In the genomic region with DNA sequence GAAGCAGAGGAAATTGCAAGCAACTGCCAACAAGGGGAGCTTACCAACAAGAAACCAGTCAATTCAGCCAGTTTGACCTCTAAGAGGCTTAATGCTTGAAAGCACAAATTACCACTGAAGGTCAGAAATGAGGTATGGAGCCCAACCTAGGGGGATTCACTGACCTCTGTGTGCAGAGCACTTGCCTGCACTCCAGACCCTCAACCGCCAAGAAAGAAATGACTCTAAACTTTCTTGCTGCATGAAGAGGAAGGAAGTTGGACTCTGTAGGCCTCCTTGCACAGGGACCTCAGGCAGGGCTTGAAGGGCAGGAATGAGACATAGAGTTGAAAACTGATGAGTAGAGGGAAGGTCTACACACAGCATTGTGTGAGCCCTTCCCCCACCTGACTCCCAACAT, we compare ENCODE assay signal across 10 cellular contexts. TPM values are rescaled to one million over a fixed set of nuclear protein-coding genes. Genes with fewer than 3 reads are reported as not detected.
DNase-seq lines count a peak whose midpoint lies in the region; ATAC-seq and TF ChIP-seq lines count a peak whose summit lies in the region.
"Had no signal": no experiment of that assay in that cellular context is flagged by ENCODE, and none has a peak within 500 bp of the region (broad histone marks: within the 10 kb centered on the region; RNA-seq: fewer than 3 reads in every experiment).

No MANE protein-coding gene starts in this region.

- no peaks in the 10 kb centered on the region for H3K36me3 Mint-ChIP-seq in activated CD8-positive, alpha-beta T cell treated with anti-CD3 and anti-CD28 coated beads for 36 hours (ENCODE audit: low read depth)
- H3K36me3 Mint-ChIP-seq in activated T-helper 17 cell treated with anti-CD3 and anti-CD28 coated beads, Interleukin-2, amount 50 U/mL, for 72 hours (ENCODE audit: low read depth), result no peaks in the 10 kb centered on the region

- no peak overlapping the region for H3K4me3 Mint-ChIP-seq in activated CD8-positive, alpha-beta T cell treated with anti-CD3 and anti-CD28 coated beads for 36 hours
- no peak overlapping the region for H3K4me3 Mint-ChIP-seq in activated T-helper 17 cell treated with anti-CD3 and anti-CD28 coated beads, Interleukin-2, amount 50 U/mL, for 72 hours

- in situ Hi-C loops in GM13976 (cut with MboI; ENCODE audit: low sequenced_read_pairs, unreplicated experiment), result no loop called here

- intact Hi-C loops in activated CD8-positive, alpha-beta T cell treated with anti-CD3 and anti-CD28 coated beads for 36 hours (cut with micrococcal nuclease), result no loop called here

- peak; percentile 68 for ATAC-seq in GM19467 (IDR thresholded peaks at IDR 0.05; ENCODE audit: unreplicated experiment)
- peak; percentile 74 for ATAC-seq in HG03175 (IDR thresholded peaks at IDR 0.05; ENCODE audit: unreplicated experiment)
- ATAC-seq in activated CD8-positive, alpha-beta T cell treated with anti-CD3 and anti-CD28 coated beads for 36 hours, result peak; percentile 30
- ATAC-seq in omental fat pad (ENCODE audit: low FRiP score), result no peak
- no peak for ATAC-seq in activated T-helper 17 cell treated with anti-CD3 and anti-CD28 coated beads, Interleukin-2, amount 50 U/mL, for 72 hours (replicated peaks)

- peaks cover 2% of the 10 kb centered on the region for H3K4me1 Mint-ChIP-seq in activated CD8-positive, alpha-beta T cell treated with anti-CD3 and anti-CD28 coated beads for 36 hours (ENCODE audit: low read depth)
- no peaks in the 10 kb centered on the region for H3K4me1 Mint-ChIP-seq in activated T-helper 17 cell treated with anti-CD3 and anti-CD28 coated beads, Interleukin-2, amount 50 U/mL, for 72 hours

- CTCF ChIA-PET in activated CD8-positive, alpha-beta T cell treated with anti-CD3 and anti-CD28 coated beads for 36 hours (lab: Charles Lee), result interaction anchor here (1.0 to 1.1 kb wide), 2 partner anchors 24 to 30 kb away, joined by 3 to 4 read pairs; no protein-coding TSS in a partner anchor

- H3K27me3 Mint-ChIP-seq in activated CD8-positive, alpha-beta T cell treated with anti-CD3 and anti-CD28 coated beads for 36 hours, result no peaks in the 10 kb centered on the region
- H3K27me3 Mint-ChIP-seq in activated T-helper 17 cell treated with anti-CD3 and anti-CD28 coated beads, Interleukin-2, amount 50 U/mL, for 72 hours, result no peaks in the 10 kb centered on the region

- POLR2A ChIA-PET in activated CD8-positive, alpha-beta T cell treated with anti-CD3 and anti-CD28 coated beads for 36 hours (lab: Charles Lee), result interaction anchor here (0.6 to 2.3 kb wide), 3 partner anchors 13 to 1076 kb away, joined by 3 to 6 read pairs (median 4); a partner anchor contains a TSS

- no peaks in the 10 kb centered on the region for H3K9me3 Mint-ChIP-seq in activated CD8-positive, alpha-beta T cell treated with anti-CD3 and anti-CD28 coated beads for 36 hours
- H3K9me3 Mint-ChIP-seq in activated T-helper 17 cell treated with anti-CD3 and anti-CD28 coated beads, Interleukin-2, amount 50 U/mL, for 72 hours, result no peaks in the 10 kb centered on the region

- H3K27ac Mint-ChIP-seq in activated CD8-positive, alpha-beta T cell treated with anti-CD3 and anti-CD28 coated beads for 36 hours, result no peak overlapping the region
- H3K27ac Mint-ChIP-seq in activated T-helper 17 cell treated with anti-CD3 and anti-CD28 coated beads, Interleukin-2, amount 50 U/mL, for 72 hours, result no peak overlapping the region

- DNase-seq in GM13976 (ENCODE audit: low spot score) (peak; percentile 63), omental fat pad (ENCODE audit: low spot score) (no peak), NCI-H748 (lab: John Stamatoyannopoulos, UW; ENCODE audit: unreplicated experiment) (no peak), NCI-H1436 treated with DMSO at 0.1 percent for 48 hours (lab: John Stamatoyannopoulos, UW) (no peak)
- no peak for DNase-seq in activated CD8-positive, alpha-beta T cell treated with anti-CD3 and anti-CD28 coated beads for 36 hours

- no peak for TF ChIP-seq CTCF in GM13976 (IDR thresholded peaks at IDR 0.05; ENCODE audit: borderline replicate concordance, control extremely low read depth, extremely low read depth, insufficient read depth, missing control alignments)
- TF ChIP-seq CTCF in activated CD8-positive, alpha-beta T cell treated with anti-CD3 and anti-CD28 coated beads for 36 hours (IDR thresholded peaks at IDR 0.05), result no peak
- TF ChIP-seq CTCF in omental fat pad (IDR thresholded peaks at IDR 0.05), result no peak

RNA-seq across cellular contexts. Expression of a gene that starts 10.0 kb away (rescaled TPM):
- 100 to 1,000 TPM; 162 to 165 TPM for total RNA-seq in activated CD8-positive, alpha-beta T cell treated with anti-CD3 and anti-CD28 coated beads for 36 hours
- 1 to 10 TPM in 3 of 4 donors, under 1 TPM in 1; 0.47 to 2.4 (median 1.2) TPM for total RNA-seq in omental fat pad
- 10 to 100 TPM; 10.7 to 65.8 TPM for total RNA-seq in activated T-helper 17 cell treated with anti-CD3 and anti-CD28 coated beads, Interleukin-2, amount 50 U/mL, for 72 hours
- total RNA-seq: RPMI7951 had no signal

RNA-seq across cellular contexts. Expression of a gene that starts 10.2 kb away (rescaled TPM):
- 1 to 10 TPM; 2.3 to 3.5 TPM for total RNA-seq in activated CD8-positive, alpha-beta T cell treated with anti-CD3 and anti-CD28 coated beads for 36 hours
- 10 to 100 TPM in 3 of 4 donors, 1 to 10 TPM in 1; 7.6 to 14.0 (median 10.3) TPM for total RNA-seq in omental fat pad
- total RNA-seq in activated T-helper 17 cell treated with anti-CD3 and anti-CD28 coated beads, Interleukin-2, amount 50 U/mL, for 72 hours, result 1 to 10 TPM; 3.5 to 4.2 TPM

RNA-seq across cellular contexts. Expression of a gene that starts 46.4 kb away (rescaled TPM):
- total RNA-seq in activated CD8-positive, alpha-beta T cell treated with anti-CD3 and anti-CD28 coated beads for 36 hours, result not detected
- not detected for total RNA-seq in omental fat pad
- not detected for total RNA-seq in activated T-helper 17 cell treated with anti-CD3 and anti-CD28 coated beads, Interleukin-2, amount 50 U/mL, for 72 hours
- total RNA-seq: MCF 10A, RPMI7951 had no signal

RNA-seq across cellular contexts. Expression of a gene that starts 55.1 kb away (rescaled TPM):
- total RNA-seq in activated CD8-positive, alpha-beta T cell treated with anti-CD3 and anti-CD28 coated beads for 36 hours, result 10 to 100 TPM; 92.6 to 95.0 TPM
- total RNA-seq in omental fat pad, result 1 to 10 TPM in 2 of 4 donors, under 1 TPM in 2; 0.19 to 2.8 (median 0.93) TPM
- 100 to 1,000 TPM in 1 of 2 donors, 10 to 100 TPM in 1; 93.4 to 124 TPM for total RNA-seq in activated T-helper 17 cell treated with anti-CD3 and anti-CD28 coated beads, Interleukin-2, amount 50 U/mL, for 72 hours

Comparison
In these comparisons a context has a peak if more than half of its experiments do, and no peak if none do; other contexts are left out.
1. ATAC-seq: peak in GM19467 (single experiment), HG03175 (single experiment) and activated CD8-positive, alpha-beta T cell treated with anti-CD3 and anti-CD28 coated beads for 36 hours (single experiment); none in omental fat pad (single experiment) and activated T-helper 17 cell treated with anti-CD3 and anti-CD28 coated beads, Interleukin-2, amount 50 U/mL, for 72 hours (single experiment).